In genomic region chr11:46427364-46427763, GRCh38 we compare ENCODE assay signal across 2 cellular contexts.
TF ChIP-seq lines count a peak whose summit lies in the region.

No MANE protein-coding gene starts in this region.

TF ChIP-seq in IMR-90, 13 proteins besides CTCF, POLR2A, EP300 and RAD21:
- TF ChIP-seq MAFK (IDR thresholded peaks at IDR 0.05; ENCODE audit: low read depth, low read length) (peak; percentile 70), BHLHE40 (IDR thresholded peaks at IDR 0.05; ENCODE audit: low read depth, low read length) (no peak)

TF ChIP-seq in K562, 482 proteins besides CTCF, POLR2A, EP300 and RAD21 (continues in another document):
- TF ChIP-seq, protein P1, sequence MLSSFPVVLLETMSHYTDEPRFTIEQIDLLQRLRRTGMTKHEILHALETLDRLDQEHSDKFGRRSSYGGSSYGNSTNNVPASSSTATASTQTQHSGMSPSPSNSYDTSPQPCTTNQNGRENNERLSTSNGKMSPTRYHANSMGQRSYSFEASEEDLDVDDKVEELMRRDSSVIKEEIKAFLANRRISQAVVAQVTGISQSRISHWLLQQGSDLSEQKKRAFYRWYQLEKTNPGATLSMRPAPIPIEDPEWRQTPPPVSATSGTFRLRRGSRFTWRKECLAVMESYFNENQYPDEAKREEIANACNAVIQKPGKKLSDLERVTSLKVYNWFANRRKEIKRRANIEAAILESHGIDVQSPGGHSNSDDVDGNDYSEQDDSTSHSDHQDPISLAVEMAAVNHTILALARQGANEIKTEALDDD (IDR thresholded peaks at IDR 0.05), result peak; percentile 37; the same call in 1 of the 2 replicates
- TF ChIP-seq EP400 (IDR thresholded peaks at IDR 0.05) (peak; percentile 31; the same call in 1 of the 2 replicates), CREB3 (tag; conservative IDR thresholded peaks at IDR 0.05; ENCODE audit: low read depth) (no peak), RFX1 (IDR thresholded peaks at IDR 0.05) (no peak), HDAC1 (IDR thresholded peaks at IDR 0.05) (peak in 1 of 2 experiments; percentile 79; a peak in 2 of 4 replicates), IRF2 (CRISPR knock-in tag; IDR thresholded peaks at IDR 0.05) (no peak), SIN3A (IDR thresholded peaks at IDR 0.05; ENCODE audit: borderline replicate concordance in 2 of 2, control insufficient read depth in 1 of 2, low read depth in 2 of 2, low read length in 2 of 2) (peak in 1 of 2 experiments; percentile 88; a peak in 2 of 4 replicates), RFX7 (CRISPR knock-in tag; IDR thresholded peaks at IDR 0.05) (no peak), SIX5 (IDR thresholded peaks at IDR 0.05; ENCODE audit: borderline replicate concordance in 1 of 2, insufficient read depth in 1 of 2, low read depth in 1 of 2, low read length in 2 of 2) (no peak), CXXC5 (CRISPR knock-in tag; IDR thresholded peaks at IDR 0.05) (no peak), DNMT1 (IDR thresholded peaks at IDR 0.05) (no peak), BRD9 (IDR thresholded peaks at IDR 0.05; ENCODE audit: low read depth, partially characterized antibody) (no peak), SMAD2 (IDR thresholded peaks at IDR 0.05; ENCODE audit: low read depth, low read length) (no peak), CHD7 (IDR thresholded peaks at IDR 0.05; ENCODE audit: low read depth, low read length) (no peak), SOX6 (IDR thresholded peaks at IDR 0.05) (peak; percentile 39; the same call in 1 of the 2 replicates), SNRNP70 (optimal IDR thresholded peaks at IDR 0.05; ENCODE audit: low read depth, low read length) (no peak), TAF7 (tag; IDR thresholded peaks at IDR 0.05) (no peak), FOXK2 (conservative IDR thresholded peaks at IDR 0.05 in 1 of 2, IDR thresholded peaks at IDR 0.05 in 1 of 2; ENCODE audit: low read depth in 2 of 2) (0 out of 4 replicates have a peak, but pooled peaks of 1 of the 2 experiments have one; percentile 32), ZFP91 (CRISPR knock-in tag; IDR thresholded peaks at IDR 0.05) (no peak), TCF3 (CRISPR knock-in tag; IDR thresholded peaks at IDR 0.05) (peak; percentile 30), KDM4B (IDR thresholded peaks at IDR 0.05; ENCODE audit: borderline replicate concordance in 2 of 2, low read depth in 1 of 2) (no peak), CTBP1 (IDR thresholded peaks at IDR 0.05; ENCODE audit: borderline replicate concordance) (peak; percentile 50; the same call in 1 of the 2 replicates), DPF2 (IDR thresholded peaks at IDR 0.05) (peak; percentile 81), BRCA1 (IDR thresholded peaks at IDR 0.05) (no peak), BRCA1 (CRISPR knock-in tag; IDR thresholded peaks at IDR 0.05) (no peak), C11orf30 (IDR thresholded peaks at IDR 0.05; ENCODE audit: low read depth) (peak; percentile 99), BCLAF1 (IDR thresholded peaks at IDR 0.05; ENCODE audit: borderline replicate concordance in 1 of 2, control insufficient read depth in 1 of 2, low read depth in 2 of 2, low read length in 1 of 2) (no peak), ELF1 (tag; IDR thresholded peaks at IDR 0.05) (no peak), JUND (IDR thresholded peaks at IDR 0.05; ENCODE audit: borderline replicate concordance, low read depth, low read length) (peak; percentile 71), JUND (tag; IDR thresholded peaks at IDR 0.05; ENCODE audit: borderline replicate concordance, low read depth, low read length) (peak; percentile 34; the same call in 1 of the 3 replicates), HDAC2 (IDR thresholded peaks at IDR 0.05) (0 out of 2 replicates have a peak, but pooled peaks have one; percentile 34), KDM1A (IDR thresholded peaks at IDR 0.05) (peak; percentile 38 to 39; a peak in 2 of 4 replicates)
- TF ChIP-seq, protein P2, sequence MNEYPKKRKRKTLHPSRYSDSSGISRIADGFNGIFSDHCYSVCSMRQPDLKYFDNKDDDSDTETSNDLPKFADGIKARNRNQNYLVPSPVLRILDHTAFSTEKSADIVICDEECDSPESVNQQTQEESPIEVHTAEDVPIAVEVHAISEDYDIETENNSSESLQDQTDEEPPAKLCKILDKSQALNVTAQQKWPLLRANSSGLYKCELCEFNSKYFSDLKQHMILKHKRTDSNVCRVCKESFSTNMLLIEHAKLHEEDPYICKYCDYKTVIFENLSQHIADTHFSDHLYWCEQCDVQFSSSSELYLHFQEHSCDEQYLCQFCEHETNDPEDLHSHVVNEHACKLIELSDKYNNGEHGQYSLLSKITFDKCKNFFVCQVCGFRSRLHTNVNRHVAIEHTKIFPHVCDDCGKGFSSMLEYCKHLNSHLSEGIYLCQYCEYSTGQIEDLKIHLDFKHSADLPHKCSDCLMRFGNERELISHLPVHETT (CRISPR knock-in tag; conservative IDR thresholded peaks at IDR 0.05 in 1 of 2, IDR thresholded peaks at IDR 0.05 in 1 of 2), result no peak
- TF ChIP-seq, protein P3, sequence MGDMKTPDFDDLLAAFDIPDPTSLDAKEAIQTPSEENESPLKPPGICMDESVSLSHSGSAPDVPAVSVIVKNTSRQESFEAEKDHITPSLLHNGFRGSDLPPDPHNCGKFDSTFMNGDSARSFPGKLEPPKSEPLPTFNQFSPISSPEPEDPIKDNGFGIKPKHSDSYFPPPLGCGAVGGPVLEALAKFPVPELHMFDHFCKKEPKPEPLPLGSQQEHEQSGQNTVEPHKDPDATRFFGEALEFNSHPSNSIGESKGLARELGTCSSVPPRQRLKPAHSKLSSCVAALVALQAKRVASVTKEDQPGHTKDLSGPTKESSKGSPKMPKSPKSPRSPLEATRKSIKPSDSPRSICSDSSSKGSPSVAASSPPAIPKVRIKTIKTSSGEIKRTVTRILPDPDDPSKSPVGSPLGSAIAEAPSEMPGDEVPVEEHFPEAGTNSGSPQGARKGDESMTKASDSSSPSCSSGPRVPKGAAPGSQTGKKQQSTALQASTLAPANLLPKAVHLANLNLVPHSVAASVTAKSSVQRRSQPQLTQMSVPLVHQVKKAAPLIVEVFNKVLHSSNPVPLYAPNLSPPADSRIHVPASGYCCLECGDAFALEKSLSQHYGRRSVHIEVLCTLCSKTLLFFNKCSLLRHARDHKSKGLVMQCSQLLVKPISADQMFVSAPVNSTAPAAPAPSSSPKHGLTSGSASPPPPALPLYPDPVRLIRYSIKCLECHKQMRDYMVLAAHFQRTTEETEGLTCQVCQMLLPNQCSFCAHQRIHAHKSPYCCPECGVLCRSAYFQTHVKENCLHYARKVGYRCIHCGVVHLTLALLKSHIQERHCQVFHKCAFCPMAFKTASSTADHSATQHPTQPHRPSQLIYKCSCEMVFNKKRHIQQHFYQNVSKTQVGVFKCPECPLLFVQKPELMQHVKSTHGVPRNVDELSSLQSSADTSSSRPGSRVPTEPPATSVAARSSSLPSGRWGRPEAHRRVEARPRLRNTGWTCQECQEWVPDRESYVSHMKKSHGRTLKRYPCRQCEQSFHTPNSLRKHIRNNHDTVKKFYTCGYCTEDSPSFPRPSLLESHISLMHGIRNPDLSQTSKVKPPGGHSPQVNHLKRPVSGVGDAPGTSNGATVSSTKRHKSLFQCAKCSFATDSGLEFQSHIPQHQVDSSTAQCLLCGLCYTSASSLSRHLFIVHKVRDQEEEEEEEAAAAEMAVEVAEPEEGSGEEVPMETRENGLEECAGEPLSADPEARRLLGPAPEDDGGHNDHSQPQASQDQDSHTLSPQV (IDR thresholded peaks at IDR 0.05), result peak; percentile 46; the same call in 1 of the 2 replicates
